ENCODE assay signal across 22 cellular contexts in the genomic region with DNA sequence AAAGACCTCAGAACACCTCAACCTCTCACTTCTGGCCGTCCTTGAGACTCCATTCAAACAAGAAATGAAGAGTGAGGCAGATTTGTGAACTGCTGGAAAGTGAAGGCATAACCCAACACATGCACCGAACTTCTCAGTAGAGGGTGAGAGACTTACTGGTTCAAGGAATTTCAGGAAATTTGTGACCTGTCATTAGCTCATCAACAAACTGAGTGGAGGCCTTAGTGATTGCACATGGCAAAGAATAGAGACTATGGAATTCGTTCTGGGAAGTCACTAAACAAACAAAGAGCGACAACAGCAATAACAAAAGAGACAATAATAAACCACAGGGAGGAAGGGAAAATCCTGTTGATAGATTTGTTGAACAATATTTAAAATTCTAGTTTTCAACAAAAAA.
"Had no signal": no experiment of that assay in that cellular context is flagged by ENCODE, and none has a peak within 500 bp of the region (broad histone marks: within the 10 kb centered on the region; RNA-seq: fewer than 3 reads in every experiment).

No MANE protein-coding gene starts in this region.

- H3K27ac ChIP-seq: cardiac muscle cell, epithelial cell of prostate, gastrocnemius medialis, thyroid gland had no signal

- H3K4me3 ChIP-seq: cardiac muscle cell, gastrocnemius medialis, thyroid gland had no signal

- H3K27me3 ChIP-seq: cardiac muscle cell, gastrocnemius medialis, thyroid gland had no signal

- H3K4me1 ChIP-seq: thyroid gland had no signal

- ATAC-seq: activated CD8-positive, alpha-beta memory T cell treated with anti-CD3 and anti-CD28 coated beads, Interleukin-2, amount 10 ng/mL, durations not matched to agents 7 days and 5 days; activated T-helper 17 cell treated with anti-CD3 and anti-CD28 coated beads, Interleukin-2, amount 50 U/mL, for 72 hours; effector memory CD8-positive, alpha-beta T cell; gastrocnemius medialis; natural killer cell had no signal

- H3K36me3 ChIP-seq: cardiac muscle cell, gastrocnemius medialis, thyroid gland had no signal

- DNase-seq: activated B cell treated with CpG ODN at 0.5 μM for 24 hours; activated CD4-positive, alpha-beta memory T cell treated with anti-CD3 and anti-CD28 coated beads, Interleukin-2, amount 10 ng/mL, durations not matched to agents 7 days and 5 days; activated CD4-positive, alpha-beta T cell treated with anti-CD3 and anti-CD28 coated beads for 48 hours; activated CD8-positive, alpha-beta memory T cell treated with anti-CD3 and anti-CD28 coated beads, Interleukin-2, amount 10 ng/mL, durations not matched to agents 7 days and 5 days; activated naive CD4-positive, alpha-beta T cell; activated naive CD8-positive, alpha-beta T cell treated with anti-CD3 and anti-CD28 coated beads for 36 hours; activated T-cell treated with anti-CD3 and anti-CD28 coated beads, Interleukin-2, amount 50 U/mL, for 1 hour; amniotic stem cell; effector memory CD8-positive, alpha-beta T cell; gastrocnemius medialis; head of caudate nucleus; kidney glomerular epithelial cell; mesendoderm; natural killer cell; nucleus accumbens; retina; stimulated activated CD8-positive, alpha-beta memory T cell treated with anti-CD3 and anti-CD28 coated beads, Interleukin-4, amount 100 ng/mL, for 48 hours; stimulated activated naive CD4-positive, alpha-beta T cell; thyroid gland had no signal

- H3K9me3 ChIP-seq: gastrocnemius medialis, thyroid gland had no signal
